ENCODE assay signal across 10 cellular contexts in genomic region chr17:74646231-74646630, GRCh38. TPM values are rescaled to one million over a fixed set of nuclear protein-coding genes. Genes with fewer than 3 reads are reported as not detected.
DNase-seq lines count a peak whose midpoint lies in the region; ATAC-seq and TF ChIP-seq lines count a peak whose summit lies in the region.
"Had no signal": no experiment of that assay in that cellular context is flagged by ENCODE, and none has a peak within 500 bp of the region (broad histone marks: within the 10 kb centered on the region; RNA-seq: fewer than 3 reads in every experiment).

No MANE protein-coding gene starts in this region.

- no peaks in the 10 kb centered on the region for H3K36me3 ChIP-seq in WERI-Rb-1
- H3K36me3 ChIP-seq in naive thymus-derived CD4-positive, alpha-beta T cell (ENCODE audit: control insufficient read depth in 2 of 3, insufficient read depth in 3 of 3, low read length in 3 of 3), result no peaks in the 10 kb centered on the region

- H3K9me3 Mint-ChIP-seq in naive thymus-derived CD4-positive, alpha-beta T cell, result no peaks in the 10 kb centered on the region

- no peaks in the 10 kb centered on the region for H3K36me3 Mint-ChIP-seq in naive thymus-derived CD4-positive, alpha-beta T cell
- H3K36me3 Mint-ChIP-seq: activated naive CD8-positive, alpha-beta T cell had no signal

- H3K4me3 ChIP-seq in LNCaP clone FGC (ENCODE audit: low read depth, low read length) (no peak overlapping the region), WERI-Rb-1 (ENCODE audit: low read depth, low read length) (no peak overlapping the region)
- H3K4me3 ChIP-seq in naive thymus-derived CD4-positive, alpha-beta T cell (ENCODE audit: low read length), result no peak overlapping the region

- CTCF ChIA-PET in GM10248 (lab: Yijun Ruan, JAX), result interaction anchor here (0.8 to 3.6 kb wide), 3 partner anchors 11 to 101 kb away, joined by 3 to 34 read pairs (median 11); partner anchors contain the start of genes CD300C and CD300H
- CTCF ChIA-PET in naive thymus-derived CD4-positive, alpha-beta T cell (lab: Charles Lee), result no interaction called here

- no peaks in the 10 kb centered on the region for H3K27me3 ChIP-seq in WERI-Rb-1 (ENCODE audit: insufficient read depth, low read depth, severe bottlenecking)
- H3K27me3 ChIP-seq in naive thymus-derived CD4-positive, alpha-beta T cell (ENCODE audit: control insufficient read depth in 2 of 2, insufficient read depth in 2 of 2, low read length in 2 of 2), result no peaks in the 10 kb centered on the region

- no peak overlapping the region for H3K4me3 Mint-ChIP-seq in naive thymus-derived CD4-positive, alpha-beta T cell
- H3K4me3 Mint-ChIP-seq: activated naive CD8-positive, alpha-beta T cell had no signal

- no peaks in the 10 kb centered on the region for H3K4me1 ChIP-seq in naive thymus-derived CD4-positive, alpha-beta T cell (ENCODE audit: control insufficient read depth in 2 of 2, insufficient read depth in 2 of 2, low read length in 2 of 2)

- DNase-seq in GM10248 (ENCODE audit: extremely low spot score), result peak; percentile 66
- no peak for DNase-seq in LNCaP clone FGC (ENCODE audit: low read depth)
- DNase-seq in WERI-Rb-1, result no peak
- DNase-seq in naive thymus-derived CD4-positive, alpha-beta T cell, result peak in 2 of 9 donors; percentile 7 to 9
- DNase-seq in germinal center (ENCODE audit: low spot score), result no peak

- peak; percentile 69 for ATAC-seq in naive thymus-derived CD4-positive, alpha-beta T cell
- no peak for ATAC-seq in HG03139 (IDR thresholded peaks at IDR 0.05; ENCODE audit: unreplicated experiment)
- no peak for ATAC-seq in HG02798 (IDR thresholded peaks at IDR 0.05; ENCODE audit: poor library complexity, unreplicated experiment)
- no peak for ATAC-seq in HG02884 (IDR thresholded peaks at IDR 0.05; ENCODE audit: unreplicated experiment)

- no peak overlapping the region for H3K27ac ChIP-seq in WERI-Rb-1
- H3K27ac ChIP-seq in naive thymus-derived CD4-positive, alpha-beta T cell (ENCODE audit: low read depth, low read length), result no peak overlapping the region

- H3K27ac Mint-ChIP-seq in naive thymus-derived CD4-positive, alpha-beta T cell, result no peak overlapping the region
- H3K27ac Mint-ChIP-seq: activated naive CD8-positive, alpha-beta T cell had no signal

- peaks cover 20 to 71% (median 37%) of the 10 kb centered on the region in 5 donors for H3K27me3 Mint-ChIP-seq in naive thymus-derived CD4-positive, alpha-beta T cell

- H3K9me3 ChIP-seq in WERI-Rb-1 (ENCODE audit: severe bottlenecking), result no peaks in the 10 kb centered on the region
- H3K9me3 ChIP-seq in naive thymus-derived CD4-positive, alpha-beta T cell (ENCODE audit: control insufficient read depth in 2 of 3, low read length in 3 of 3), result no peaks in the 10 kb centered on the region

- TF ChIP-seq CTCF in GM10248 (IDR thresholded peaks at IDR 0.05; ENCODE audit: control extremely low read depth, extremely low read depth, low read depth, missing control alignments) (peak; percentile 79), LNCaP clone FGC (IDR thresholded peaks at IDR 0.05; ENCODE audit: control insufficient read depth, extremely low read depth, insufficient read depth) (peak; percentile 35), WERI-Rb-1 (IDR thresholded peaks at IDR 0.05; ENCODE audit: low read depth, low read length) (peak; percentile 70)

- POLR2A ChIA-PET in GM10248 (lab: Yijun Ruan, JAX), result no interaction called here
- POLR2A ChIA-PET in naive thymus-derived CD4-positive, alpha-beta T cell (lab: Charles Lee), result no interaction called here

- intact Hi-C loops in naive thymus-derived CD4-positive, alpha-beta T cell (cut with micrococcal nuclease), result loop anchor here in 1 of 2 donors (2.0 to 5.0 kb wide), 2 partner anchors 79 to 269 kb away; partner anchors contain the start of gene CD300H

- peaks cover 0 to 11% (median under 1%) of the 10 kb centered on the region in 7 donors for H3K4me1 Mint-ChIP-seq in naive thymus-derived CD4-positive, alpha-beta T cell

RNA-seq across cellular contexts. Expression of gene CD300E, which starts 22.7 kb away (rescaled TPM):
- total RNA-seq in naive thymus-derived CD4-positive, alpha-beta T cell, result 10 to 100 TPM in 2 of 5 experiments, not detected in 3; 11.9 to 93.1 TPM
- polyA plus RNA-seq in naive thymus-derived CD4-positive, alpha-beta T cell, result not detected
- total RNA-seq: lung microvascular endothelial cell had no signal

RNA-seq across cellular contexts. Expression of gene CD300LD, which starts 54.1 kb away (rescaled TPM):
- under 1 TPM in 1 of 5 experiments, not detected in 4; 0.39 TPM for total RNA-seq in naive thymus-derived CD4-positive, alpha-beta T cell
- not detected for polyA plus RNA-seq in naive thymus-derived CD4-positive, alpha-beta T cell
- total RNA-seq: lung microvascular endothelial cell had no signal
